In the genomic region with DNA sequence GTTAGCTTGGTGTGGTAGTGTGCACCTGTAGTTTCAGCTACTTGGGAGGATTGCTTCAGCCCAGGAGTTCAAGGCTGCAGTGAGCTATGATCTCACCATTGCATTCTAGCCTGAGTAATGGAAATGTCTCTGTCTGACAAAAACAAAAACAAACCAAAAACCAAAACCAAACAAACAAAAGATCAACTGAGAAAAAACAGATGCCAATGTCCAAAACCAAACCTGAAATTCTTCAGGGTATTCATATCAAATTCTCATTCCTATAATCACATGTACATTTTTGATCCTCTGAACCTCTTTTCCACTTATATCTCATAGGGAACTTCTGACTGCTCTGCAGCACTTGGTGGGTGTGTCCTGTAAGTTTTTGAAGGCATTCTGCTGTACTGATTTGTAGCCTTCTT, we compare ENCODE assay signal across 21 cellular contexts.
DNase-seq lines count a peak whose midpoint lies in the region; ATAC-seq, FAIRE-seq and TF ChIP-seq lines count a peak whose summit lies in the region.
"Had no signal": no experiment of that assay in that cellular context is flagged by ENCODE, and none has a peak within 500 bp of the region (broad histone marks: within the 10 kb centered on the region; RNA-seq: fewer than 3 reads in every experiment).

No MANE protein-coding gene starts in this region.

- H3K4me3 ChIP-seq in ACC112 (ENCODE audit: low read depth, low read length): peak overlapping the region; percentile 19; the same call in 1 of the 2 replicates
- H3K4me3 ChIP-seq: cardiac muscle cell, gastroesophageal sphincter, psoas muscle, testis had no signal

- peaks cover 6% of the 10 kb centered on the region for H3K9me3 Mint-ChIP-seq in activated naive CD8-positive, alpha-beta T cell treated with anti-CD3 and anti-CD28 coated beads, Interleukin-2, amount 50 U/mL, for 24 hours
- H3K9me3 Mint-ChIP-seq: endodermal cell, immature natural killer cell had no signal

- no peak overlapping the region for H3K4me3 Mint-ChIP-seq in activated naive CD8-positive, alpha-beta T cell treated with anti-CD3 and anti-CD28 coated beads, Interleukin-2, amount 50 U/mL, for 24 hours
- H3K4me3 Mint-ChIP-seq: endodermal cell, immature natural killer cell had no signal

- peaks cover 62% of the 10 kb centered on the region for H3K4me1 ChIP-seq in ACC112 (ENCODE audit: control insufficient read depth, insufficient read depth, low read length, unreplicated experiment)
- H3K4me1 ChIP-seq: psoas muscle, testis had no signal

- peak overlapping the region; percentile 16 for H3K27ac Mint-ChIP-seq in activated naive CD8-positive, alpha-beta T cell treated with anti-CD3 and anti-CD28 coated beads, Interleukin-2, amount 50 U/mL, for 24 hours
- H3K27ac Mint-ChIP-seq: endodermal cell had no signal

- H3K36me3 ChIP-seq in ACC112 (ENCODE audit: insufficient read depth, low read length): peaks cover 7% of the 10 kb centered on the region; the same call in 1 of the 2 replicates
- H3K36me3 ChIP-seq: cardiac muscle cell, gastroesophageal sphincter had no signal

- H3K36me3 Mint-ChIP-seq in activated naive CD8-positive, alpha-beta T cell treated with anti-CD3 and anti-CD28 coated beads, Interleukin-2, amount 50 U/mL, for 24 hours (ENCODE audit: low read depth): peaks cover 66% of the 10 kb centered on the region

- no peak for FAIRE-seq in GM12891 (lab: Jason Lieb, UNC)

- peak overlapping the region; percentile 96 for H3K27ac ChIP-seq in ACC112 (ENCODE audit: low read depth, low read length)
- H3K27ac ChIP-seq: cardiac muscle cell, gastroesophageal sphincter, psoas muscle, testis had no signal

- no peak for TF ChIP-seq POLR2A in GM12891 (IDR thresholded peaks at IDR 0.05; ENCODE audit: low read depth, low read length)

- intact Hi-C loops in left colon (cut with DNase I, micrococcal nuclease): no loop called here

- peaks cover 65% of the 10 kb centered on the region for H3K4me1 Mint-ChIP-seq in activated naive CD8-positive, alpha-beta T cell treated with anti-CD3 and anti-CD28 coated beads, Interleukin-2, amount 50 U/mL, for 24 hours

- no peaks in the 10 kb centered on the region for H3K27me3 Mint-ChIP-seq in activated naive CD8-positive, alpha-beta T cell treated with anti-CD3 and anti-CD28 coated beads, Interleukin-2, amount 50 U/mL, for 24 hours

- DNase-seq in H4 (ENCODE audit: low spot score) (peak; percentile 72), left colon (no peak), GM12891 (ENCODE audit: insufficient read length, low spot score) (no peak), nucleus accumbens (lab: John Stamatoyannopoulos, UW) (no peak)
- DNase-seq in activated naive CD8-positive, alpha-beta T cell treated with anti-CD3 and anti-CD28 coated beads, Interleukin-2, amount 50 U/mL, for 24 hours: no peak
- DNase-seq: activated naive CD4-positive, alpha-beta T cell treated with Interleukin-2 at 50 U/mL for 16 hours; BE2C; DMS153; endodermal cell; immature natural killer cell; NCI-H2081; NCI-H748 treated with DMSO at 0.1 percent for 48 hours; psoas muscle; stimulated activated CD4-positive, alpha-beta T cell treated with anti-CD3 and anti-CD28 coated beads, Interleukin-15, amount 100 ng/mL, for 24 hours; T1000; testis had no signal

- no peak overlapping the region for H2AFZ ChIP-seq in ACC112 (ENCODE audit: low read length, unreplicated experiment)

- peaks cover 71% of the 10 kb centered on the region for H3K79me2 ChIP-seq in ACC112 (ENCODE audit: control insufficient read depth, insufficient read depth, low read length, unreplicated experiment)

- no peak for ATAC-seq in activated naive CD8-positive, alpha-beta T cell treated with anti-CD3 and anti-CD28 coated beads, Interleukin-2, amount 50 U/mL, for 24 hours
- ATAC-seq in left colon (peak; percentile 42), HG03460 (IDR thresholded peaks at IDR 0.05; ENCODE audit: unreplicated experiment) (no peak), GM19467 (IDR thresholded peaks at IDR 0.05; ENCODE audit: unreplicated experiment) (no peak)
- ATAC-seq: gastroesophageal sphincter, psoas muscle had no signal

- H3K27me3 ChIP-seq in ACC112 (ENCODE audit: insufficient read depth, low read length): no peaks in the 10 kb centered on the region
- H3K27me3 ChIP-seq: BE2C, cardiac muscle cell, gastroesophageal sphincter, testis had no signal

TF ChIP-seq in GM12891, 5 proteins besides CTCF, POLR2A, EP300 and RAD21:
- TF ChIP-seq POLR2AphosphoS5 (IDR thresholded peaks at IDR 0.05; ENCODE audit: low read depth, low read length) (no peak), POU2F2 (IDR thresholded peaks at IDR 0.05; ENCODE audit: low read depth, low read length) (no peak), SPI1 (IDR thresholded peaks at IDR 0.05; ENCODE audit: low read depth, low read length) (no peak), TAF1 (IDR thresholded peaks at IDR 0.05; ENCODE audit: low read depth, low read length) (no peak), PAX5 (IDR thresholded peaks at IDR 0.05; ENCODE audit: insufficient read depth, low read length, severe bottlenecking) (no peak)
TF ChIP-seq in GM12891: peak in this region for 0.
